12 cellular contexts compared by ENCODE assay signal in the genomic region with DNA sequence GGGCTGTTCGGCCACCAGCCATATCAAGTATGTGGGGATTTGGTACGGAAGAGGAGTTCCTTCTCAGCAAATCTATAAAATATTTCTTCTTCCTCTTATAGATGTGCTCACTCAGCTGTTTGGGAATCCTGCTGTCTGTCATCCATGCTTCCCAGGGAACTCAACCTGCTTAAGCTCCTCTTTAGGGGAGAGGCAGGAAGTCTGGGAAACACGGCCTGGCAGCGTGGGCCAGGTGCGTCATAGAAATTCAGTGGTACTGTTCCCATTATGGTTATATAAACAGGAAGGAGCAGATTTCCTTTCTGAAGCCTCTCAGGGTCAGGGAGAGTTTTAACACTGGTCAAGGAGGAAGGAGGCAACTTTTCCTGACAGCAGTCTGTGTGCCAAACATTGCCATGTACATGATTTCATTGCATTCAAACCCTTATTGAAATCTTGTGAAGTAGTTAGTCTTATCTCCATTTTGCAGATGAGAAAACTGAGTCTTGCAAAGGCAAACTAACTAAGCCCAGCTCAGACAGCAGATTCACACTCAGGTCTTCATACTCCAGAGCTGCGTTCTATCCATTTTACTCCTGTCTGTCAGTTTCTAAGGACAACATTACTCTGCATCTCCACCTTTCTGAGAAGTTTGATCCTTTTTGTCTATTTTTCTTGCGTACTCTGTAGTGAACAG. TPM values are rescaled to one million over a fixed set of nuclear protein-coding genes. Genes with fewer than 3 reads are reported as not detected.
A peak's percentile ranks its signal among the peaks of the same experiment; 100 is the strongest.
DNase-seq lines count a peak whose midpoint lies in the region; ATAC-seq, FAIRE-seq and TF ChIP-seq lines count a peak whose summit lies in the region.
"Had no signal": no experiment of that assay in that cellular context is flagged by ENCODE, and none has a peak within 500 bp of the region (broad histone marks: within the 10 kb centered on the region; RNA-seq: fewer than 3 reads in every experiment).

No MANE protein-coding gene starts in this region.

- ATAC-seq in GM21360 (IDR thresholded peaks at IDR 0.05; ENCODE audit: unreplicated experiment) (no peak), GM19324 (IDR thresholded peaks at IDR 0.05; ENCODE audit: low FRiP score, unreplicated experiment) (no peak)
- ATAC-seq: natural killer cell; stimulated activated memory B cell treated with anti-CD40 and anti-IgM and Interleukin-4, amounts not matched to agents 10 μg/mL and 1 μg/mL and 100 μg/mL, for 72 hours had no signal

- DNase-seq in DMS53 (lab: John Stamatoyannopoulos, UW) (peak; percentile 92), Peyer's patch (no peak), esophagus squamous epithelium (lab: John Stamatoyannopoulos, UW) (no peak), non-pigmented ciliary epithelial cell (ENCODE audit: low read depth) (peak; percentile 49), GM12892 (ENCODE audit: insufficient read length) (no peak), iPS-NIHi11 (ENCODE audit: low spot score) (no peak)
- DNase-seq: caudate nucleus, natural killer cell had no signal

- H3K4me1 ChIP-seq in Peyer's patch = no peaks in the 10 kb centered on the region
- H3K4me1 ChIP-seq in esophagus squamous epithelium = peaks cover 0 to 47% (median 4%) of the 10 kb centered on the region in 3 donors

- H3K27ac ChIP-seq in Peyer's patch (peak overlapping the region in 3 of 4 donors; percentile 28 to 56 (median 49)), esophagus squamous epithelium (peak overlapping the region in 3 of 4 donors; percentile 57 to 74 (median 69))

- H3K27me3 ChIP-seq in Peyer's patch = no peaks in the 10 kb centered on the region
- H3K27me3 ChIP-seq in esophagus squamous epithelium = no peaks in the 10 kb centered on the region

- TF ChIP-seq POLR2A in Peyer's patch (IDR thresholded peaks at IDR 0.05) (no peak), esophagus squamous epithelium (IDR thresholded peaks at IDR 0.05) (no peak), GM12892 (IDR thresholded peaks at IDR 0.05; ENCODE audit: low read depth, low read length) (no peak)

- TF ChIP-seq CTCF in Peyer's patch (IDR thresholded peaks at IDR 0.05) = no peak
- TF ChIP-seq CTCF in esophagus squamous epithelium (IDR thresholded peaks at IDR 0.05) = no peak

- 44 to 71% methylated on average over 7 of the region's 7 CpGs for WGBS in esophagus squamous epithelium, 2 donors

- H3K36me3 ChIP-seq in Peyer's patch (no peaks in the 10 kb centered on the region), esophagus squamous epithelium (peaks cover 0 to 7% (median 0%) of the 10 kb centered on the region in 3 donors)

- H3K4me3 ChIP-seq in Peyer's patch = no peak overlapping the region
- no peak overlapping the region for H3K4me3 ChIP-seq in esophagus squamous epithelium

- H3K9me3 ChIP-seq in Peyer's patch = no peaks in the 10 kb centered on the region
- no peaks in the 10 kb centered on the region for H3K9me3 ChIP-seq in esophagus squamous epithelium

- intact Hi-C loops in esophagus squamous epithelium (cut with DNase I) = no loop called here

- FAIRE-seq in GM12892 (lab: Jason Lieb, UNC) = no peak
- FAIRE-seq: G401.6 had no signal

RNA-seq across cellular contexts. Expression of a gene that starts 35.4 kb away (rescaled TPM):
- total RNA-seq in Peyer's patch (10 to 100 TPM in 1 of 4 donors, 1 to 10 TPM in 3; 2.5 to 19.0 (median 7.2) TPM), esophagus squamous epithelium (10 to 100 TPM; 47.2 to 91.6 (median 66.9) TPM)
- polyA plus RNA-seq in GM12892 (2012; ENCODE audit: missing spikeins) = 0.02 TPM

Comparison
In these comparisons a context has a peak if more than half of its experiments do, and no peak if none do; other contexts are left out.
1. DNase-seq: peak in DMS53 (single experiment) and non-pigmented ciliary epithelial cell (single experiment); none in Peyer's patch (0 of 3), esophagus squamous epithelium (single experiment), GM12892 (single experiment) and iPS-NIHi11 (single experiment).